Comparison of ENCODE assay signal across 11 cellular contexts in the genomic region with DNA sequence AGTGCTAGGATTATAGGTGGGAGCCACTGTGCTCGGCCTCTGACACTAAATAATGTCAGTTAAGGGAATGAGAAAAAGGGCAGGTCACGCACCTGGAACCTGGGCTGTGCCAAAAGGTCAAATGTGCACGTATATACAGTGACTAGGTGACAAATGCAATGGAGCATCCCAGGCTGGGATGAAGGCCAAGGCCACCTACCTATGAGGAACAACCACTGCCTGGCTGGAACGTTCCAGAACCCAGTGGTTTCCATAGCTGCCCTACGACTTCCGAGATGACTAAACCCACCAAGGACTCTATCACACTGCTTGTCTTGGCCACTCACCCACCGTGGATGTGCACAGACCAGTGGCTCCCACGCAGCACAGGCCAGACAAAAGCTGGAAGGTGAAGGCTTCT. TPM values are rescaled to one million over a fixed set of nuclear protein-coding genes. Genes with fewer than 3 reads are reported as not detected.
"Had no signal": no experiment of that assay in that cellular context is flagged by ENCODE, and none has a peak within 500 bp of the region (broad histone marks: within the 10 kb centered on the region; RNA-seq: fewer than 3 reads in every experiment).

No MANE protein-coding gene starts in this region.

- H3K4me3 ChIP-seq: GM23248, HAP-1, K562 had no signal

- H3K4me1 ChIP-seq: HAP-1 had no signal

- DNase-seq: GM23248, GOT3, H7, HFFc6, IMR-90 had no signal

- ATAC-seq: HCT116, K562 had no signal

- H3K27ac ChIP-seq: GM23248 had no signal

- H2AFZ ChIP-seq: GM23248 had no signal

- FAIRE-seq: HTR-8/SVneo, K562 had no signal

RNA-seq across cellular contexts. Expression of gene DNAAF8, which starts 16.6 kb away (rescaled TPM):
- total RNA-seq: K562 had no signal

RNA-seq across cellular contexts. Expression of gene SEPTIN12, which starts 37.2 kb away (rescaled TPM):
- total RNA-seq: GM23248, H4, H7, HFFc6, HT-29, IMR-90, K562 had no signal
- polyA plus RNA-seq: GM23248, IMR-90, K562 had no signal

RNA-seq across cellular contexts. Expression of gene SMIM22, which starts 44.3 kb away (rescaled TPM):
- total RNA-seq: GM23248, H4, H7, HFFc6, IMR-90, K562 had no signal
- polyA plus RNA-seq: GM23248, IMR-90, K562 had no signal
